In the genomic region with DNA sequence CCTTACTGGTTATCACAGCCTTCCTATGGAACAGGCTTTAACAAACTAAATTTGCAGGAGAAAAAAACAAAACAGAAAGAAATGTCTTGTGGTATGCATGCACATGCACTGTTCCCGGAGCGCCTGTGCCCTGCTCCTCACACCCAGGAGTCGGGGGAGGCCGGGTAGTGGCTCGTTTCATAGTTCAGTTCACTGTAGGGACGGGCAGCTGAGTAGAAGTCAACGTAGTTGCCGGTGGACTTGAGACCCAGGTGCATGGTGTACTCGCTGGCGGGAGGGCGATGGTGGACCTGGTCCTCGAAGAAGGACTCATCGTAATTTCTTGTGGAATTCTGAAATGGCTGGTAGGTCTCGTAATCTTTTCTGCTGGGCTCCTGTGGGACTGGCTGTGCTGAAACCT, we compare ENCODE assay signal across 33 cellular contexts.
DNase-seq lines count a peak whose midpoint lies in the region; ATAC-seq and TF ChIP-seq lines count a peak whose summit lies in the region.
"Had no signal": no experiment of that assay in that cellular context is flagged by ENCODE, and none has a peak within 500 bp of the region (broad histone marks: within the 10 kb centered on the region; RNA-seq: fewer than 3 reads in every experiment).

No MANE protein-coding gene starts in this region.

- H2AFZ ChIP-seq in GM23338: peak overlapping the region; percentile 32; the same call in 1 of the 2 replicates

- H4K20me1 ChIP-seq in GM23338 (replicated peaks; ENCODE audit: insufficient read depth): no peaks in the 10 kb centered on the region
- H4K20me1 ChIP-seq: BLaER1; BLaER1 treated with 17β-estradiol and CSF1 and Interleukin-3, amounts not matched to agents 10 nM and 100 nM had no signal

- ATAC-seq in GM23338 (no peak), HG02610 (IDR thresholded peaks at IDR 0.05; ENCODE audit: unreplicated experiment) (no peak)
- ATAC-seq: A549; CD8-positive, alpha-beta T cell had no signal

- no peak overlapping the region for H3K27ac ChIP-seq in GM23338 (ENCODE audit: low read depth)
- H3K27ac ChIP-seq: 22Rv1; A549; BLaER1; BLaER1 treated with 17β-estradiol and CSF1 and Interleukin-3, amounts not matched to agents 10 nM and 100 nM; C4-2B had no signal

- H3K4me2 ChIP-seq in GM23338: no peak overlapping the region
- H3K4me2 ChIP-seq: A549; BLaER1; BLaER1 treated with 17β-estradiol and CSF1 and Interleukin-3, amounts not matched to agents 10 nM and 100 nM had no signal

- no peak for TF ChIP-seq CTCF in GM23338 (conservative IDR thresholded peaks at IDR 0.05; ENCODE audit: low read depth in 2 of 2)

- no peak overlapping the region for H3K4me3 Mint-ChIP-seq in GM23338
- H3K4me3 Mint-ChIP-seq: B cell; CD14-positive monocyte; CD4-positive, alpha-beta memory T cell; CD4-positive, alpha-beta T cell; CD4-positive, CD25-positive, alpha-beta regulatory T cell; CD8-positive, alpha-beta memory T cell; CD8-positive, alpha-beta T cell had no signal

- no peak overlapping the region; the same call in 1 of the 2 replicates for H3K27ac Mint-ChIP-seq in GM23338
- H3K27ac Mint-ChIP-seq: B cell; CD4-positive, alpha-beta memory T cell; CD4-positive, alpha-beta T cell; CD4-positive, CD25-positive, alpha-beta regulatory T cell; CD8-positive, alpha-beta memory T cell; CD8-positive, alpha-beta T cell had no signal

- no peak overlapping the region for H3K4me3 ChIP-seq in GM23338
- H3K4me3 ChIP-seq: A549; BLaER1; BLaER1 treated with 17β-estradiol and CSF1 and Interleukin-3, amounts not matched to agents 10 nM and 100 nM had no signal

- H3K4me1 ChIP-seq in GM23338 (ENCODE audit: insufficient read depth): no peaks in the 10 kb centered on the region
- H3K4me1 ChIP-seq: A549, BE2C, Caco-2 had no signal

- H3K27me3 Mint-ChIP-seq in GM23338 (ENCODE audit: insufficient read depth, low read depth, poor library complexity): no peaks in the 10 kb centered on the region
- H3K27me3 Mint-ChIP-seq: CD4-positive, alpha-beta T cell had no signal

- peaks cover 9% of the 10 kb centered on the region; the same call in 1 of the 2 replicates for H3K9me2 ChIP-seq in GM23338 (ENCODE audit: insufficient read depth)

- peaks cover 5% of the 10 kb centered on the region; the same call in 2 of the 3 replicates for H3K4me1 Mint-ChIP-seq in GM23338
- H3K4me1 Mint-ChIP-seq: B cell; CD4-positive, CD25-positive, alpha-beta regulatory T cell had no signal

- H3K79me2 ChIP-seq in GM23338 (replicated peaks; ENCODE audit: insufficient read depth): no peaks in the 10 kb centered on the region

- no peaks in the 10 kb centered on the region for H3F3A ChIP-seq in GM23338 (replicated peaks; ENCODE audit: low read depth)

- H3K36me3 Mint-ChIP-seq in GM23338 (ENCODE audit: low read depth): no peaks in the 10 kb centered on the region
- H3K36me3 Mint-ChIP-seq: CD14-positive monocyte; CD4-positive, alpha-beta memory T cell; CD4-positive, CD25-positive, alpha-beta regulatory T cell; CD8-positive, alpha-beta T cell had no signal

- no peaks in the 10 kb centered on the region for H3K27me3 ChIP-seq in GM23338 (ENCODE audit: insufficient read depth)
- H3K27me3 ChIP-seq: BLaER1 had no signal

- DNase-seq in NCI-H748 (lab: John Stamatoyannopoulos, UW; ENCODE audit: unreplicated experiment): peak; percentile 48
- no peak for DNase-seq in NCI-H748 treated with DMSO at 0.1 percent for 48 hours (lab: John Stamatoyannopoulos, UW)
- DNase-seq in GM23338 (ENCODE audit: low spot score): no peak
- DNase-seq in islet precursor cell: peak; percentile 28
- no peak for DNase-seq in inferior parietal cortex (ENCODE audit: extremely low spot score)
- DNase-seq: 8988T; ACHN; AML-193; BE2C; C1 segment of cervical spinal cord; Caco-2; Calu3; CD4-positive, alpha-beta memory T cell; CD4-positive, alpha-beta T cell; CD4-positive, CD25-positive, alpha-beta regulatory T cell; CD8-positive, alpha-beta memory T cell; CD8-positive, alpha-beta T cell; COR-L47; DMS 273 treated with DMSO at 0.1 percent for 48 hours; DMS153; DMS53; DMS79; DMS79 treated with DMSO at 0.1 percent for 48 hours; DND-41; EL had no signal

- no peaks in the 10 kb centered on the region for H3K9me3 Mint-ChIP-seq in GM23338
- H3K9me3 Mint-ChIP-seq: CD4-positive, alpha-beta T cell; CD8-positive, alpha-beta memory T cell; CD8-positive, alpha-beta T cell had no signal

- H3K36me3 ChIP-seq in GM23338 (ENCODE audit: insufficient read depth): no peaks in the 10 kb centered on the region
- H3K36me3 ChIP-seq: BE2C; BLaER1; BLaER1 treated with 17β-estradiol and CSF1 and Interleukin-3, amounts not matched to agents 10 nM and 100 nM had no signal

TF ChIP-seq in GM23338, 12 proteins besides CTCF, POLR2A, EP300 and RAD21:
- TF ChIP-seq, protein P1, sequence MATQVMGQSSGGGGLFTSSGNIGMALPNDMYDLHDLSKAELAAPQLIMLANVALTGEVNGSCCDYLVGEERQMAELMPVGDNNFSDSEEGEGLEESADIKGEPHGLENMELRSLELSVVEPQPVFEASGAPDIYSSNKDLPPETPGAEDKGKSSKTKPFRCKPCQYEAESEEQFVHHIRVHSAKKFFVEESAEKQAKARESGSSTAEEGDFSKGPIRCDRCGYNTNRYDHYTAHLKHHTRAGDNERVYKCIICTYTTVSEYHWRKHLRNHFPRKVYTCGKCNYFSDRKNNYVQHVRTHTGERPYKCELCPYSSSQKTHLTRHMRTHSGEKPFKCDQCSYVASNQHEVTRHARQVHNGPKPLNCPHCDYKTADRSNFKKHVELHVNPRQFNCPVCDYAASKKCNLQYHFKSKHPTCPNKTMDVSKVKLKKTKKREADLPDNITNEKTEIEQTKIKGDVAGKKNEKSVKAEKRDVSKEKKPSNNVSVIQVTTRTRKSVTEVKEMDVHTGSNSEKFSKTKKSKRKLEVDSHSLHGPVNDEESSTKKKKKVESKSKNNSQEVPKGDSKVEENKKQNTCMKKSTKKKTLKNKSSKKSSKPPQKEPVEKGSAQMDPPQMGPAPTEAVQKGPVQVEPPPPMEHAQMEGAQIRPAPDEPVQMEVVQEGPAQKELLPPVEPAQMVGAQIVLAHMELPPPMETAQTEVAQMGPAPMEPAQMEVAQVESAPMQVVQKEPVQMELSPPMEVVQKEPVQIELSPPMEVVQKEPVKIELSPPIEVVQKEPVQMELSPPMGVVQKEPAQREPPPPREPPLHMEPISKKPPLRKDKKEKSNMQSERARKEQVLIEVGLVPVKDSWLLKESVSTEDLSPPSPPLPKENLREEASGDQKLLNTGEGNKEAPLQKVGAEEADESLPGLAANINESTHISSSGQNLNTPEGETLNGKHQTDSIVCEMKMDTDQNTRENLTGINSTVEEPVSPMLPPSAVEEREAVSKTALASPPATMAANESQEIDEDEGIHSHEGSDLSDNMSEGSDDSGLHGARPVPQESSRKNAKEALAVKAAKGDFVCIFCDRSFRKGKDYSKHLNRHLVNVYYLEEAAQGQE (IDR thresholded peaks at IDR 0.05; ENCODE audit: unreplicated experiment): no peak
- TF ChIP-seq EZH2phosphoT487 (IDR thresholded peaks at IDR 0.05; ENCODE audit: unreplicated experiment) (no peak), JUNB (IDR thresholded peaks at IDR 0.05; ENCODE audit: unreplicated experiment) (no peak)

Comparison
In these comparisons a context has a peak if more than half of its experiments do, and no peak if none do; other contexts are left out.
1. DNase-seq: peak in NCI-H748 (single experiment) and islet precursor cell (single experiment); none in NCI-H748 treated with DMSO at 0.1 percent for 48 hours (single experiment), GM23338 (single experiment) and inferior parietal cortex (single experiment).